11 cellular contexts compared by ENCODE assay signal in genomic region chr18:32669549-32670165, GRCh38.
A peak's percentile ranks its signal among the peaks of the same experiment; 100 is the strongest.
DNase-seq lines count a peak whose midpoint lies in the region; ATAC-seq and TF ChIP-seq lines count a peak whose summit lies in the region.
"Had no signal": no experiment of that assay in that cellular context is flagged by ENCODE, and none has a peak within 500 bp of the region (broad histone marks: within the 10 kb centered on the region; RNA-seq: fewer than 3 reads in every experiment).

No MANE protein-coding gene starts in this region.

- H3K9me3 Mint-ChIP-seq in mesothelial cell of epicardium: peaks cover 7% of the 10 kb centered on the region

- TF ChIP-seq CTCF in GM12875 (IDR thresholded peaks at IDR 0.05; ENCODE audit: borderline replicate concordance, insufficient read depth, low read depth, low read length) (peak; percentile 35; the same call in 1 of the 2 replicates), HFF-Myc (IDR thresholded peaks at IDR 0.05; ENCODE audit: low read depth, low read length, missing control alignments) (peak; percentile 9), SK-N-SH (IDR thresholded peaks at IDR 0.05) (peak; percentile 32), mesothelial cell of epicardium (IDR thresholded peaks at IDR 0.05; ENCODE audit: unreplicated experiment) (peak; percentile 40), psoas muscle (IDR thresholded peaks at IDR 0.05) (no peak)

- no peaks in the 10 kb centered on the region for H3K36me3 Mint-ChIP-seq in mesothelial cell of epicardium

- H3K4me1 ChIP-seq in SK-N-SH (ENCODE audit: control insufficient read depth in 1 of 2, insufficient read depth in 2 of 2, low read depth in 1 of 2, low read length in 1 of 2): no peaks in the 10 kb centered on the region
- no peaks in the 10 kb centered on the region for H3K4me1 ChIP-seq in psoas muscle
- H3K4me1 ChIP-seq: lower lobe of right lung, vagina had no signal

- no peaks in the 10 kb centered on the region for H3F3A ChIP-seq in SK-N-SH (replicated peaks; ENCODE audit: insufficient read depth)

- no peak overlapping the region for H3K4me2 ChIP-seq in SK-N-SH

- H3K79me2 ChIP-seq in SK-N-SH (ENCODE audit: insufficient read depth): no peaks in the 10 kb centered on the region

- peaks cover 2% of the 10 kb centered on the region for H3K4me1 Mint-ChIP-seq in mesothelial cell of epicardium

- no peak for TF ChIP-seq EP300 in SK-N-SH (IDR thresholded peaks at IDR 0.05; ENCODE audit: borderline replicate concordance in 1 of 2, low read depth in 1 of 2, low read length in 1 of 2)

- H3K27ac Mint-ChIP-seq in mesothelial cell of epicardium: no peak overlapping the region

- intact Hi-C loops in psoas muscle (cut with DNase I): no loop called here

- no peak overlapping the region for H3K9ac ChIP-seq in SK-N-SH

- H3K27me3 ChIP-seq in SK-N-SH (ENCODE audit: insufficient read depth) (no peaks in the 10 kb centered on the region), psoas muscle (ENCODE audit: insufficient read depth in 3 of 3, low read length in 2 of 3) (no peaks in the 10 kb centered on the region)
- H3K27me3 ChIP-seq: vagina had no signal

- H3K9me2 ChIP-seq in SK-N-SH: no peaks in the 10 kb centered on the region

- DNase-seq in HFF-Myc (ENCODE audit: extremely low read depth, low read depth) (no peak), SK-N-SH (peak; percentile 4), mesothelial cell of epicardium (ENCODE audit: low spot score in 2 of 2, unreplicated experiment in 2 of 2) (no peak), NCI-H1092 (lab: John Stamatoyannopoulos, UW) (no peak), psoas muscle (no peak)
- DNase-seq: caudate nucleus, EL, lower lobe of right lung had no signal

- POLR2A ChIA-PET in SK-N-SH (lab: Yijun Ruan, JAX): no interaction called here

- H3K4me3 ChIP-seq in GM12875 (ENCODE audit: low read depth, low read length) (no peak overlapping the region), HFF-Myc (replicated peaks; ENCODE audit: low read depth, low read length) (no peak overlapping the region), SK-N-SH (ENCODE audit: low read depth in 2 of 2, low read length in 1 of 2) (no peak overlapping the region), psoas muscle (no peak overlapping the region)
- H3K4me3 ChIP-seq: lower lobe of right lung, vagina had no signal

- TF ChIP-seq RAD21 in SK-N-SH (IDR thresholded peaks at IDR 0.05; ENCODE audit: low read length): no peak

- no peak overlapping the region for H3K4me3 Mint-ChIP-seq in mesothelial cell of epicardium

- WGBS in SK-N-SH (ENCODE audit: low lambda C conversion rate): 13% methylated on average over 5 of the region's 5 CpGs
- 68 to 83% (median 73%) methylated on average over 4 to 5 of the region's 5 CpGs for WGBS in psoas muscle, 3 donors

- no peak for ATAC-seq in GM19452 (IDR thresholded peaks at IDR 0.05; ENCODE audit: unreplicated experiment)
- ATAC-seq in psoas muscle: no peak

- CTCF ChIA-PET in SK-N-SH (lab: Yijun Ruan, JAX): no interaction called here

- H3K36me3 ChIP-seq in SK-N-SH (replicated peaks in 1 of 2; ENCODE audit: control insufficient read depth in 1 of 2, insufficient read depth in 2 of 2, low read length in 1 of 2): no peaks in the 10 kb centered on the region
- H3K36me3 ChIP-seq in psoas muscle (ENCODE audit: insufficient read depth in 1 of 2, low read depth in 1 of 2): no peaks in the 10 kb centered on the region
- H3K36me3 ChIP-seq: lower lobe of right lung, vagina had no signal

- no peak overlapping the region for H2AFZ ChIP-seq in SK-N-SH (ENCODE audit: low read depth)

- no peak overlapping the region for H3K27ac ChIP-seq in SK-N-SH (ENCODE audit: low read depth in 2 of 2, low read length in 1 of 2)
- H3K27ac ChIP-seq in psoas muscle: no peak overlapping the region
- H3K27ac ChIP-seq: lower lobe of right lung, vagina had no signal

- H3K27me3 Mint-ChIP-seq in mesothelial cell of epicardium (ENCODE audit: low read depth): peaks cover 5% of the 10 kb centered on the region

- no peaks in the 10 kb centered on the region for H3K9me3 ChIP-seq in SK-N-SH
- H3K9me3 ChIP-seq in psoas muscle: no peaks in the 10 kb centered on the region
- H3K9me3 ChIP-seq: lower lobe of right lung, vagina had no signal

- H4K20me1 ChIP-seq in SK-N-SH (ENCODE audit: insufficient read depth): no peaks in the 10 kb centered on the region

TF ChIP-seq in SK-N-SH, 30 proteins besides CTCF, POLR2A, EP300 and RAD21:
- TF ChIP-seq YY1 (IDR thresholded peaks at IDR 0.05; ENCODE audit: low read depth): no peak
- TF ChIP-seq NFIC (IDR thresholded peaks at IDR 0.05; ENCODE audit: borderline replicate concordance): no peak
- TF ChIP-seq MEF2A (IDR thresholded peaks at IDR 0.05; ENCODE audit: borderline replicate concordance, low read depth): no peak
- TF ChIP-seq NRF1 (IDR thresholded peaks at IDR 0.05; ENCODE audit: low read depth, low read length): no peak
- no peak for TF ChIP-seq TEAD4 (IDR thresholded peaks at IDR 0.05; ENCODE audit: borderline replicate concordance, insufficient read depth)
- no peak for TF ChIP-seq RXRA (IDR thresholded peaks at IDR 0.05; ENCODE audit: borderline replicate concordance, low read depth)
